In genomic region chr9:84857224-84857623, GRCh38 we compare ENCODE assay signal across 28 cellular contexts.
DNase-seq lines count a peak whose midpoint lies in the region; ATAC-seq and TF ChIP-seq lines count a peak whose summit lies in the region.
"Had no signal": no experiment of that assay in that cellular context is flagged by ENCODE, and none has a peak within 500 bp of the region (broad histone marks: within the 10 kb centered on the region; RNA-seq: fewer than 3 reads in every experiment).

No MANE protein-coding gene starts in this region.

- no peak overlapping the region for H3K9ac ChIP-seq in stomach smooth muscle (ENCODE audit: low read length in 2 of 2)
- H3K9ac ChIP-seq: parathyroid adenoma had no signal

- TF ChIP-seq POLR2A in right lobe of liver (IDR thresholded peaks at IDR 0.05) = no peak

- H4K20me1 ChIP-seq in GM23338 (replicated peaks; ENCODE audit: insufficient read depth) = no peaks in the 10 kb centered on the region

- no peak overlapping the region for H3K4me3 Mint-ChIP-seq in GM23338
- H3K4me3 Mint-ChIP-seq: nephron progenitor cell had no signal

- no peak overlapping the region for H3K4me3 ChIP-seq in left ventricle myocardium inferior
- no peak overlapping the region for H3K4me3 ChIP-seq in stomach smooth muscle (ENCODE audit: low read length in 2 of 2)
- H3K4me3 ChIP-seq in right lobe of liver = no peak overlapping the region
- H3K4me3 ChIP-seq in GM23338 = no peak overlapping the region
- H3K4me3 ChIP-seq: SJCRH30, thyroid gland had no signal

- H3K27me3 ChIP-seq in left ventricle myocardium inferior (ENCODE audit: low read depth) (no peaks in the 10 kb centered on the region), stomach smooth muscle (ENCODE audit: control insufficient read depth in 1 of 2, insufficient read depth in 2 of 2, low read length in 2 of 2) (no peaks in the 10 kb centered on the region), right lobe of liver (no peaks in the 10 kb centered on the region), GM23338 (ENCODE audit: insufficient read depth) (no peaks in the 10 kb centered on the region)
- H3K27me3 ChIP-seq: thyroid gland had no signal

- no peaks in the 10 kb centered on the region for H3K79me2 ChIP-seq in GM23338 (replicated peaks; ENCODE audit: insufficient read depth)
- H3K79me2 ChIP-seq: parathyroid adenoma had no signal

- H3K9me3 ChIP-seq in left ventricle myocardium inferior (replicated peaks) (no peaks in the 10 kb centered on the region), stomach smooth muscle (ENCODE audit: control insufficient read depth in 2 of 2, low read length in 2 of 2) (no peaks in the 10 kb centered on the region), right lobe of liver (no peaks in the 10 kb centered on the region)
- H3K9me3 ChIP-seq: SJCRH30, thyroid gland had no signal

- H3K4me2 ChIP-seq in GM23338 = no peak overlapping the region

- H3K9me2 ChIP-seq in GM23338 (ENCODE audit: insufficient read depth) = peaks cover 5% of the 10 kb centered on the region

- no peaks in the 10 kb centered on the region for H3K9me3 Mint-ChIP-seq in GM23338
- H3K9me3 Mint-ChIP-seq: nephron progenitor cell had no signal

- intact Hi-C loops in left ventricle myocardium inferior (cut with micrococcal nuclease) = no loop called here
- intact Hi-C loops in right lobe of liver (cut with DNase I) = no loop called here

- no peaks in the 10 kb centered on the region; the same call in 2 of the 3 replicates for H3K36me3 Mint-ChIP-seq in GM23338 (ENCODE audit: low read depth)

- TF ChIP-seq CTCF in left ventricle myocardium inferior (IDR thresholded peaks at IDR 0.05; ENCODE audit: borderline replicate concordance) (no peak), right lobe of liver (IDR thresholded peaks at IDR 0.05) (no peak), GM23338 (conservative IDR thresholded peaks at IDR 0.05; ENCODE audit: low read depth in 2 of 2) (no peak)

- H3K27ac Mint-ChIP-seq in GM23338 = no peak overlapping the region; the same call in 1 of the 2 replicates
- H3K27ac Mint-ChIP-seq: nephron progenitor cell had no signal

- H3F3A ChIP-seq in GM23338 (replicated peaks; ENCODE audit: low read depth) = no peaks in the 10 kb centered on the region

- H3K36me3 ChIP-seq in left ventricle myocardium inferior (no peaks in the 10 kb centered on the region), stomach smooth muscle (ENCODE audit: control insufficient read depth in 2 of 2, insufficient read depth in 2 of 2, low read length in 2 of 2) (no peaks in the 10 kb centered on the region), right lobe of liver (no peaks in the 10 kb centered on the region), GM23338 (ENCODE audit: insufficient read depth) (no peaks in the 10 kb centered on the region)
- H3K36me3 ChIP-seq: SJCRH30, thyroid gland had no signal

- H3K27ac ChIP-seq in cingulate gyrus (ENCODE audit: low read depth, low read length) (peak overlapping the region; percentile 50), left ventricle myocardium inferior (replicated peaks) (peak overlapping the region; percentile 71), stomach smooth muscle (ENCODE audit: low read length) (peak overlapping the region; percentile 32), right lobe of liver (no peak overlapping the region), GM23338 (ENCODE audit: low read depth) (no peak overlapping the region)
- H3K27ac ChIP-seq: C4-2B, parathyroid adenoma, SJCRH30 had no signal

- peaks cover 66% of the 10 kb centered on the region for H3K4me1 Mint-ChIP-seq in GM23338

- peaks cover 13% of the 10 kb centered on the region for H3K27me3 Mint-ChIP-seq in GM23338 (ENCODE audit: insufficient read depth, low read depth, poor library complexity)

- DNase-seq in AG20443 (ENCODE audit: low spot score) = peak; percentile 27
- no peak for DNase-seq in left ventricle myocardium inferior
- DNase-seq in right lobe of liver = no peak
- DNase-seq in GM23338 (ENCODE audit: low spot score) = no peak
- DNase-seq in stimulated activated CD4-positive, alpha-beta T cell treated with anti-CD3 and anti-CD28 coated beads, Interleukin-4, amount 100 ng/mL, for 1 hour = no peak
- DNase-seq: ACHN; activated CD4-positive, alpha-beta T cell treated with anti-CD3 and anti-CD28 coated beads for 4 hours; activated naive CD4-positive, alpha-beta T cell treated with anti-CD3 and anti-CD28 coated beads, Interleukin-2, amount 50 U/mL, for 16 hours; anterior cingulate cortex; Calu3; cerebellar nuclear complex; effector memory CD4-positive, alpha-beta T cell; HCEC 1CT; head of caudate nucleus; IMR-90; left colon; NCI-H1436; NCI-H510A treated with DMSO at 0.1 percent for 48 hours; nephron progenitor cell; SJCRH30; thyroid gland had no signal

- WGBS in right lobe of liver (ENCODE audit: insufficient coverage, low coverage, low lambda C conversion rate, missing lambda C conversion rate) = 49% methylated on average over 2 of the region's 2 CpGs

- no peak for ATAC-seq in right lobe of liver
- ATAC-seq in GM23338 = no peak
- ATAC-seq in HG02588 (IDR thresholded peaks at IDR 0.05; ENCODE audit: unreplicated experiment) = no peak
- ATAC-seq: esophagus mucosa, left colon, Panc1 had no signal

- no peak overlapping the region for H2AFZ ChIP-seq in GM23338
- H2AFZ ChIP-seq: parathyroid adenoma had no signal

- peaks cover 47% of the 10 kb centered on the region for H3K4me1 ChIP-seq in left ventricle myocardium inferior
- H3K4me1 ChIP-seq in stomach smooth muscle (ENCODE audit: control insufficient read depth, insufficient read depth, low read length) = peaks cover 20% of the 10 kb centered on the region
- no peaks in the 10 kb centered on the region for H3K4me1 ChIP-seq in right lobe of liver
- H3K4me1 ChIP-seq in GM23338 (ENCODE audit: insufficient read depth) = peaks cover 32% of the 10 kb centered on the region
- H3K4me1 ChIP-seq: parathyroid adenoma had no signal

TF ChIP-seq in GM23338, 12 proteins besides CTCF, POLR2A, EP300 and RAD21 (continues in another document):
- TF ChIP-seq ETS1 (IDR thresholded peaks at IDR 0.05) = no peak
- TF ChIP-seq EZH2phosphoT487 (IDR thresholded peaks at IDR 0.05; ENCODE audit: unreplicated experiment) = no peak
- TF ChIP-seq EZH2 (IDR thresholded peaks at IDR 0.05; ENCODE audit: low read depth, unreplicated experiment) = no peak
- no peak for TF ChIP-seq NANOG (IDR thresholded peaks at IDR 0.05; ENCODE audit: borderline replicate concordance)
- no peak for TF ChIP-seq STAT1 (IDR thresholded peaks at IDR 0.05; ENCODE audit: unreplicated experiment)
- TF ChIP-seq, protein P1, sequence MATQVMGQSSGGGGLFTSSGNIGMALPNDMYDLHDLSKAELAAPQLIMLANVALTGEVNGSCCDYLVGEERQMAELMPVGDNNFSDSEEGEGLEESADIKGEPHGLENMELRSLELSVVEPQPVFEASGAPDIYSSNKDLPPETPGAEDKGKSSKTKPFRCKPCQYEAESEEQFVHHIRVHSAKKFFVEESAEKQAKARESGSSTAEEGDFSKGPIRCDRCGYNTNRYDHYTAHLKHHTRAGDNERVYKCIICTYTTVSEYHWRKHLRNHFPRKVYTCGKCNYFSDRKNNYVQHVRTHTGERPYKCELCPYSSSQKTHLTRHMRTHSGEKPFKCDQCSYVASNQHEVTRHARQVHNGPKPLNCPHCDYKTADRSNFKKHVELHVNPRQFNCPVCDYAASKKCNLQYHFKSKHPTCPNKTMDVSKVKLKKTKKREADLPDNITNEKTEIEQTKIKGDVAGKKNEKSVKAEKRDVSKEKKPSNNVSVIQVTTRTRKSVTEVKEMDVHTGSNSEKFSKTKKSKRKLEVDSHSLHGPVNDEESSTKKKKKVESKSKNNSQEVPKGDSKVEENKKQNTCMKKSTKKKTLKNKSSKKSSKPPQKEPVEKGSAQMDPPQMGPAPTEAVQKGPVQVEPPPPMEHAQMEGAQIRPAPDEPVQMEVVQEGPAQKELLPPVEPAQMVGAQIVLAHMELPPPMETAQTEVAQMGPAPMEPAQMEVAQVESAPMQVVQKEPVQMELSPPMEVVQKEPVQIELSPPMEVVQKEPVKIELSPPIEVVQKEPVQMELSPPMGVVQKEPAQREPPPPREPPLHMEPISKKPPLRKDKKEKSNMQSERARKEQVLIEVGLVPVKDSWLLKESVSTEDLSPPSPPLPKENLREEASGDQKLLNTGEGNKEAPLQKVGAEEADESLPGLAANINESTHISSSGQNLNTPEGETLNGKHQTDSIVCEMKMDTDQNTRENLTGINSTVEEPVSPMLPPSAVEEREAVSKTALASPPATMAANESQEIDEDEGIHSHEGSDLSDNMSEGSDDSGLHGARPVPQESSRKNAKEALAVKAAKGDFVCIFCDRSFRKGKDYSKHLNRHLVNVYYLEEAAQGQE (IDR thresholded peaks at IDR 0.05; ENCODE audit: unreplicated experiment) = no peak
- no peak for TF ChIP-seq ZNF114 (CRISPR knock-in tag; IDR thresholded peaks at IDR 0.05)
- TF ChIP-seq ZNF331 (CRISPR knock-in tag; IDR thresholded peaks at IDR 0.05; ENCODE audit: low read depth) = no peak

Comparison
In these comparisons a context has a peak if more than half of its experiments do, and no peak if none do; other contexts are left out.
1. H3K27ac ChIP-seq: peak in cingulate gyrus (single experiment), left ventricle myocardium inferior (single experiment) and stomach smooth muscle (single experiment); none in right lobe of liver (0 of 3) and GM23338 (single experiment).